9 cellular contexts compared by ENCODE assay signal in genomic region chr13:46571189-46571901, GRCh38. TPM values are rescaled to one million over a fixed set of nuclear protein-coding genes. Genes with fewer than 3 reads are reported as not detected.
A peak's percentile ranks its signal among the peaks of the same experiment; 100 is the strongest.
DNase-seq lines count a peak whose midpoint lies in the region; ATAC-seq, FAIRE-seq and TF ChIP-seq lines count a peak whose summit lies in the region.
"Had no signal": no experiment of that assay in that cellular context is flagged by ENCODE, and none has a peak within 500 bp of the region (broad histone marks: within the 10 kb centered on the region; RNA-seq: fewer than 3 reads in every experiment).

No MANE protein-coding gene starts in this region.

- FAIRE-seq in keratinocyte (lab: Jason Lieb, UNC): peak; percentile 73
- FAIRE-seq in kidney (lab: Jason Lieb, UNC): no peak

- no peaks in the 10 kb centered on the region for H3K9me3 ChIP-seq in keratinocyte (ENCODE audit: control insufficient read depth, low read depth, low read length)
- H3K9me3 ChIP-seq in kidney (ENCODE audit: control insufficient read depth in 1 of 2, low read length in 2 of 2): no peaks in the 10 kb centered on the region

- dilution Hi-C loops in keratinocyte (cut with MboI; ENCODE audit: extremely low pct_ligation_motif_present, low sequenced_read_pairs): no loop called here

- H3K4me1 ChIP-seq in keratinocyte (ENCODE audit: control insufficient read depth, extremely low read depth, insufficient read depth, low read length): peaks cover 16% of the 10 kb centered on the region
- peaks cover 29 to 44% of the 10 kb centered on the region in 2 donors for H3K4me1 ChIP-seq in kidney (ENCODE audit: control insufficient read depth in 1 of 2, insufficient read depth in 1 of 2, low read depth in 1 of 2, low read length in 2 of 2)

- H3K4me3 ChIP-seq in keratinocyte (ENCODE audit: control insufficient read depth in 2 of 3, extremely low read depth in 1 of 3, insufficient read depth in 2 of 3, low read depth in 1 of 3, low read length in 3 of 3) (no peak overlapping the region), H7 (ENCODE audit: insufficient read depth, low read depth, low read length) (no peak overlapping the region), kidney (ENCODE audit: low read length in 2 of 2) (no peak overlapping the region)

- H3K9ac ChIP-seq in keratinocyte (ENCODE audit: control insufficient read depth, extremely low read depth, insufficient read depth, low read length): no peak overlapping the region
- H3K9ac ChIP-seq in kidney (ENCODE audit: low read length in 2 of 2): no peak overlapping the region

- H3K36me3 ChIP-seq in keratinocyte (ENCODE audit: control insufficient read depth in 2 of 2, extremely low read depth in 1 of 2, insufficient read depth in 2 of 2, low read length in 2 of 2) (peaks cover 1 to 2% of the 10 kb centered on the region in 2 experiments), H7 (replicated peaks; ENCODE audit: control insufficient read depth, insufficient read depth, low read length) (no peaks in the 10 kb centered on the region), kidney (ENCODE audit: control insufficient read depth in 1 of 2, insufficient read depth in 2 of 2, low read length in 2 of 2) (no peaks in the 10 kb centered on the region)

- DNase-seq in G401 (ENCODE audit: low spot score) (peak; percentile 90), NCI-H69 (lab: John Stamatoyannopoulos, UW) (peak; percentile 7), keratinocyte (ENCODE audit: low read depth, low spot score) (no peak), H7 (no peak), GF-D8 (lab: John Stamatoyannopoulos, UW) (no peak), kidney (no peak)
- DNase-seq: foreskin melanocyte had no signal

- H3K27me3 ChIP-seq in keratinocyte (ENCODE audit: control insufficient read depth, extremely low read depth, insufficient read depth, low read length) (no peaks in the 10 kb centered on the region), H7 (ENCODE audit: control insufficient read depth, insufficient read depth, low read length) (no peaks in the 10 kb centered on the region)

- H3K79me2 ChIP-seq in keratinocyte (ENCODE audit: control insufficient read depth, insufficient read depth, low read length): peaks cover 90% of the 10 kb centered on the region

- H3K4me2 ChIP-seq in keratinocyte (ENCODE audit: control insufficient read depth, extremely low read depth, insufficient read depth, low read depth, low read length): peak overlapping the region; percentile 30

- H4K20me1 ChIP-seq in keratinocyte (ENCODE audit: control insufficient read depth, extremely low read depth, insufficient read depth, low read length): peaks cover 7% of the 10 kb centered on the region

- TF ChIP-seq CTCF in keratinocyte (optimal IDR thresholded peaks at IDR 0.05 in 1 of 3, IDR thresholded peaks at IDR 0.05 in 1 of 3, conservative IDR thresholded peaks at IDR 0.05 in 1 of 3; ENCODE audit: extremely low read depth in 1 of 3, insufficient read depth in 2 of 3, low read length in 3 of 3) (no peak), kidney (IDR thresholded peaks at IDR 0.05; ENCODE audit: borderline replicate concordance, extremely low read depth, insufficient read depth) (no peak)

- H2AFZ ChIP-seq in keratinocyte (ENCODE audit: control insufficient read depth, low read length): no peak overlapping the region

- in situ Hi-C loops in G401 (cut with HindIII; ENCODE audit: low sequenced_read_pairs): no loop called here

- no peaks in the 10 kb centered on the region for H3K9me1 ChIP-seq in keratinocyte (ENCODE audit: control insufficient read depth, extremely low read depth, insufficient read depth, low read length)

- no peak overlapping the region for H3K27ac ChIP-seq in keratinocyte (ENCODE audit: control insufficient read depth, insufficient read depth, low read length)
- no peak overlapping the region for H3K27ac ChIP-seq in kidney (ENCODE audit: low read depth in 2 of 2, low read length in 2 of 2)

- intact Hi-C loops in kidney (cut with DNase I): no loop called here

- ATAC-seq in GM21717 (IDR thresholded peaks at IDR 0.05; ENCODE audit: unreplicated experiment) (peak; percentile 46), HG03097 (IDR thresholded peaks at IDR 0.05; ENCODE audit: low FRiP score, unreplicated experiment) (no peak)

RNA-seq across cellular contexts. Expression of gene LRCH1, which starts 18.4 kb away (rescaled TPM):
- total RNA-seq in G401 (2014; rRNA removed; shearing (Covaris generic)): 0.12 and 0.85 TPM in 2 replicates
- polyA plus RNA-seq in keratinocyte (9.6 to 16.2 TPM (median 11.1 TPM) in 3 replicates), kidney (ENCODE audit: insufficient read depth, low read depth, low replicate concordance) (10.2 TPM)
- 15.5 TPM for polyA plus RNA-seq in keratinocyte (2011; ENCODE audit: low read depth)
- polyA plus RNA-seq in keratinocyte (2011; cell fraction: cytosol; rRNA removed): 8.0 and 11.4 TPM in 2 replicates
- 13.5 and 16.0 TPM in 2 replicates for polyA plus RNA-seq in keratinocyte (2011; cell fraction: nucleus; rRNA removed)
- polyA plus RNA-seq in keratinocyte (2012; ENCODE audit: low replicate concordance): 8.5 and 8.9 TPM in 2 replicates
- 9.3 to 24.7 TPM (median 12.1 TPM) in 3 replicates for polyA minus RNA-seq in keratinocyte
- 9.8 TPM for polyA minus RNA-seq in keratinocyte (2011; cell fraction: cytosol; rRNA and poly(A)+ RNA removed)
- polyA minus RNA-seq in keratinocyte (2011; cell fraction: nucleus; rRNA and poly(A)+ RNA removed): 19.8 and 36.8 TPM in 2 replicates
- total RNA-seq in H7 (2014; rRNA removed; shearing (Covaris generic)): 3.2 and 6.2 TPM in 2 replicates
- total RNA-seq in kidney: 39.0 TPM

Comparison
In these comparisons a context has a peak if more than half of its experiments do, and no peak if none do; other contexts are left out.
1. DNase-seq: peak in G401 (single experiment) and NCI-H69 (single experiment); none in keratinocyte (single experiment), H7 (single experiment), GF-D8 (single experiment) and kidney (single experiment).